29 cellular contexts compared by ENCODE assay signal in the genomic region with DNA sequence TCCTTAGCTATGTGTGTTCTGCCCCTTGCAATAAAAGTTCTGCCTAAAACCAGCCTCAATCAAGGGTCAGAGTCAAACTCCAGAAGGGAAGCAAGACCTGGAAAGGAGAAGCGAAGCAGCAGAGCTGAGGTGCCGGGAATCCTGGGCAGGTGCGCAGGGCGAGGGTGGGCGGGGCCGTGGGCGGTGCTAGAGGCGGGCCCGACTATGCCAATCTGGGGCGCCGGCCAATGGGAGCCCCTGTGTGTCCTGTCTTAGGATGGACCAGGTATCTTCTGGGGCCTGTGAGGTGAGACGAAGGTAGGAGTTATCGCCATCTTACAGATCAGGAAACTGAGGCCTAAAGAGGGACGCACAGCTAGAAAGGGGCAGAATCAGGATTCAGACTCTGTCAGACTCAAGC.
DNase-seq lines count a peak whose midpoint lies in the region; ATAC-seq, FAIRE-seq and TF ChIP-seq lines count a peak whose summit lies in the region.
"Had no signal": no experiment of that assay in that cellular context is flagged by ENCODE, and none has a peak within 500 bp of the region (broad histone marks: within the 10 kb centered on the region; RNA-seq: fewer than 3 reads in every experiment).

No MANE protein-coding gene starts in this region.

- no peak overlapping the region for H3K27ac ChIP-seq in GM12878 (ENCODE audit: control insufficient read depth, insufficient read depth)
- H3K27ac ChIP-seq in mesendoderm (ENCODE audit: low read depth, low read length) = no peak overlapping the region
- H3K27ac ChIP-seq: hepatocyte, parathyroid adenoma, right atrium auricular region, tibial artery had no signal

- H4K5ac ChIP-seq in mesendoderm (ENCODE audit: low read length) = no peak overlapping the region

- no peak for ATAC-seq in GM12878
- no peak for ATAC-seq in HG02970 (IDR thresholded peaks at IDR 0.05; ENCODE audit: low FRiP score, unreplicated experiment)
- no peak for ATAC-seq in left lobe of liver
- ATAC-seq in HG03354 (IDR thresholded peaks at IDR 0.05; ENCODE audit: poor library complexity, severe bottlenecking, unreplicated experiment) = no peak
- ATAC-seq: activated CD8-positive, alpha-beta memory T cell treated with anti-CD3 and anti-CD28 coated beads, Interleukin-2, amount 10 ng/mL, durations not matched to agents 7 days and 5 days; activated T-cell treated with anti-CD3 and anti-CD28 coated beads, Interleukin-2, amount 50 U/mL, for 72 hours; esophagus mucosa; stimulated activated naive CD8-positive, alpha-beta T cell treated with anti-CD3 and anti-CD28 coated beads, Interleukin-15, Interleukin-2, amounts not matched to agents 100 U/mL and 50 U/mL, for 24 hours; T-helper 17 cell had no signal

- no peaks in the 10 kb centered on the region for H3K4me1 ChIP-seq in GM12878 (ENCODE audit: control insufficient read depth, insufficient read depth, low read length)
- no peaks in the 10 kb centered on the region for H3K4me1 ChIP-seq in mesendoderm (ENCODE audit: control insufficient read depth, low read depth, low read length)
- H3K4me1 ChIP-seq: parathyroid adenoma, right atrium auricular region, tibial artery had no signal

- no peak overlapping the region for H3K23ac ChIP-seq in mesendoderm (ENCODE audit: low read length)

- H3K9ac ChIP-seq in GM12878 (ENCODE audit: control insufficient read depth, insufficient read depth, low read length) = no peak overlapping the region
- no peak overlapping the region for H3K9ac ChIP-seq in mesendoderm (ENCODE audit: low read length)
- H3K9ac ChIP-seq: parathyroid adenoma, SK-N-SH had no signal

- TF ChIP-seq EP300 in GM12878 (IDR thresholded peaks at IDR 0.05; ENCODE audit: borderline replicate concordance in 1 of 2, control insufficient read depth in 1 of 2, low read depth in 2 of 2, low read length in 2 of 2) = no peak

- no peak overlapping the region for H3K4ac ChIP-seq in mesendoderm (ENCODE audit: low read depth, low read length)

- H2BK5ac ChIP-seq in mesendoderm (ENCODE audit: low read length) = no peak overlapping the region

- no peaks in the 10 kb centered on the region; a peak in 1 of 4 replicates for H3K27me3 ChIP-seq in GM12878 (replicated peaks in 1 of 2; ENCODE audit: control insufficient read depth in 2 of 2, insufficient read depth in 2 of 2, low read length in 1 of 2)
- H3K27me3 ChIP-seq in mesendoderm (ENCODE audit: insufficient read depth, low read length, poor library complexity) = no peaks in the 10 kb centered on the region
- H3K27me3 ChIP-seq: right atrium auricular region had no signal

- no peaks in the 10 kb centered on the region for H3K79me1 ChIP-seq in mesendoderm (ENCODE audit: low read length)

- WGBS in GM12878 (ENCODE audit: insufficient coverage, insufficient replicate concordance, low lambda C conversion rate, missing lambda C conversion rate) = 32% methylated on average over 13 of the region's 14 CpGs
- no CpG with 5 or more reads among the region's 14 CpGs for WGBS in mesendoderm (ENCODE audit: extremely low coverage, insufficient coverage, low lambda C conversion rate)

- no peak overlapping the region for H2AFZ ChIP-seq in GM12878 (ENCODE audit: control insufficient read depth, low read depth, low read length)
- H2AFZ ChIP-seq: hepatocyte, parathyroid adenoma had no signal

- peak; percentile 29 for DNase-seq in NCI-H146 (lab: John Stamatoyannopoulos, UW)
- DNase-seq in NCI-H146 treated with DMSO at 0.1 percent for 48 hours (lab: John Stamatoyannopoulos, UW; ENCODE audit: unreplicated experiment) = no peak
- no peak for DNase-seq in HEK293T (ENCODE audit: extremely low spot score)
- DNase-seq in GM12878 (ENCODE audit: low read depth, low spot score) = no peak
- DNase-seq in mesendoderm = peak; percentile 33
- no peak for DNase-seq in left lobe of liver (ENCODE audit: low spot score)
- DNase-seq: 8988T; activated CD4-positive, alpha-beta T cell treated with anti-CD3 and anti-CD28 coated beads for 4 hours; activated CD8-positive, alpha-beta memory T cell treated with anti-CD3 and anti-CD28 coated beads, Interleukin-2, amount 10 ng/mL, durations not matched to agents 7 days and 5 days; activated naive CD4-positive, alpha-beta T cell treated with anti-CD3 and anti-CD28 coated beads for 36 hours; activated T-cell treated with anti-CD3 and anti-CD28 coated beads, Interleukin-2, amount 50 U/mL, for 72 hours; amniotic stem cell; CD4-positive, alpha-beta memory T cell; effector memory CD4-positive, alpha-beta T cell; foreskin melanocyte; GDM1; NCI-H1092 treated with DMSO at 0.1 percent for 48 hours; NCI-H2029 treated with DMSO at 0.1 percent for 48 hours; SK-N-SH; stimulated activated naive CD8-positive, alpha-beta T cell treated with anti-CD3 and anti-CD28 coated beads, Interleukin-15, Interleukin-2, amounts not matched to agents 100 U/mL and 50 U/mL, for 24 hours; T-helper 17 cell; tibial artery had no signal

- intact Hi-C loops in GM12878 (cut with micrococcal nuclease; ENCODE audit: unreplicated experiment) = no loop called here

- RAD21 ChIA-PET in GM12878 (lab: Charles Lee; ENCODE audit: unreplicated experiment) = no interaction called here

- no peak overlapping the region for H2BK120ac ChIP-seq in mesendoderm (ENCODE audit: low read depth, low read length)

- TF ChIP-seq RAD21 in GM12878 (IDR thresholded peaks at IDR 0.05; ENCODE audit: insufficient read depth, low read depth, low read length) = no peak

- H3K56ac ChIP-seq in mesendoderm (ENCODE audit: low read length) = no peak overlapping the region

- no peak overlapping the region for H3K18ac ChIP-seq in mesendoderm (ENCODE audit: low read length)

- no peak overlapping the region for H3K4me2 ChIP-seq in GM12878 (ENCODE audit: control insufficient read depth, insufficient read depth)
- no peak overlapping the region for H3K4me2 ChIP-seq in mesendoderm (ENCODE audit: low read length)
- H3K4me2 ChIP-seq: hepatocyte, SK-N-SH had no signal

- TF ChIP-seq CTCF in GM12878 (IDR thresholded peaks at IDR 0.05 in 2 of 3, conservative IDR thresholded peaks at IDR 0.05 in 1 of 3; ENCODE audit: control insufficient read depth in 2 of 3, extremely low read depth in 1 of 3, insufficient read depth in 1 of 3, low read depth in 3 of 3, low read length in 3 of 3) = no peak

- H4K8ac ChIP-seq in mesendoderm (ENCODE audit: low read depth, low read length) = no peak overlapping the region

- H4K20me1 ChIP-seq in GM12878 (ENCODE audit: control insufficient read depth, insufficient read depth) = no peaks in the 10 kb centered on the region

- H3K9me3 ChIP-seq in GM12878 (replicated peaks; ENCODE audit: control insufficient read depth, insufficient read depth, low read length) = no peaks in the 10 kb centered on the region
- H3K9me3 ChIP-seq: right atrium auricular region, SK-N-SH, tibial artery had no signal

- no peak overlapping the region for H2AK5ac ChIP-seq in mesendoderm (ENCODE audit: low read length)

- in situ Hi-C loops in GM12878 (cut with MboI) = no loop called here

- BruUV-seq in GM12878 (replicated peaks; lab: Mats Ljungman, UMichigan) = no TSS peak

- H3K36me3 ChIP-seq in GM12878 (ENCODE audit: control insufficient read depth in 2 of 2, insufficient read depth in 2 of 2, low read length in 1 of 2) (no peaks in the 10 kb centered on the region), mesendoderm (ENCODE audit: control insufficient read depth, insufficient read depth, low read length) (no peaks in the 10 kb centered on the region)
- H3K36me3 ChIP-seq: right atrium auricular region, tibial artery had no signal

- SMC1A ChIA-PET in GM12878 (lab: Charles Lee; ENCODE audit: uncharacterized antibody, unreplicated experiment) = no interaction called here

- POLR2A ChIA-PET in HEK293T (lab: Yijun Ruan, JAX) (no interaction called here), GM12878 (lab: Charles Lee) (no interaction called here)

- CTCF ChIA-PET in HEK293T (lab: Yijun Ruan, JAX) = no interaction called here
- CTCF ChIA-PET in GM12878 (lab: Yijun Ruan, JAX) = no interaction called here

- H2BK15ac ChIP-seq in mesendoderm (replicated peaks; ENCODE audit: low read depth) = no peak overlapping the region

- H3K4me3 ChIP-seq in GM12878 (no peak overlapping the region), mesendoderm (ENCODE audit: low read length) (no peak overlapping the region)
- H3K4me3 ChIP-seq: hepatocyte, right atrium auricular region, tibial artery had no signal

- H3K79me2 ChIP-seq in GM12878 (ENCODE audit: control insufficient read depth, insufficient read depth, low read length) = no peaks in the 10 kb centered on the region
- no peaks in the 10 kb centered on the region for H3K79me2 ChIP-seq in mesendoderm (ENCODE audit: control insufficient read depth, insufficient read depth, low read length)
- H3K79me2 ChIP-seq: hepatocyte, parathyroid adenoma had no signal

- no peak for FAIRE-seq in GM12878 (lab: Jason Lieb, UNC)
- FAIRE-seq: colon had no signal

- no peak for TF ChIP-seq POLR2A in GM12878 (IDR thresholded peaks at IDR 0.05; ENCODE audit: low read depth, low read length)

TF ChIP-seq in HEK293T, 16 proteins besides CTCF, POLR2A, EP300 and RAD21:
- TF ChIP-seq, protein P1, sequence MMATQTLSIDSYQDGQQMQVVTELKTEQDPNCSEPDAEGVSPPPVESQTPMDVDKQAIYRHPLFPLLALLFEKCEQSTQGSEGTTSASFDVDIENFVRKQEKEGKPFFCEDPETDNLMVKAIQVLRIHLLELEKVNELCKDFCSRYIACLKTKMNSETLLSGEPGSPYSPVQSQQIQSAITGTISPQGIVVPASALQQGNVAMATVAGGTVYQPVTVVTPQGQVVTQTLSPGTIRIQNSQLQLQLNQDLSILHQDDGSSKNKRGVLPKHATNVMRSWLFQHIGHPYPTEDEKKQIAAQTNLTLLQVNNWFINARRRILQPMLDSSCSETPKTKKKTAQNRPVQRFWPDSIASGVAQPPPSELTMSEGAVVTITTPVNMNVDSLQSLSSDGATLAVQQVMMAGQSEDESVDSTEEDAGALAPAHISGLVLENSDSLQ (IDR thresholded peaks at IDR 0.05) = peak; percentile 79
- TF ChIP-seq NFRKB (IDR thresholded peaks at IDR 0.05) = no peak
TF ChIP-seq in HEK293T: peak in this region for 1.

TF ChIP-seq in GM12878, 131 proteins besides CTCF, POLR2A, EP300 and RAD21 (continues in another document):
- TF ChIP-seq, protein P2, sequence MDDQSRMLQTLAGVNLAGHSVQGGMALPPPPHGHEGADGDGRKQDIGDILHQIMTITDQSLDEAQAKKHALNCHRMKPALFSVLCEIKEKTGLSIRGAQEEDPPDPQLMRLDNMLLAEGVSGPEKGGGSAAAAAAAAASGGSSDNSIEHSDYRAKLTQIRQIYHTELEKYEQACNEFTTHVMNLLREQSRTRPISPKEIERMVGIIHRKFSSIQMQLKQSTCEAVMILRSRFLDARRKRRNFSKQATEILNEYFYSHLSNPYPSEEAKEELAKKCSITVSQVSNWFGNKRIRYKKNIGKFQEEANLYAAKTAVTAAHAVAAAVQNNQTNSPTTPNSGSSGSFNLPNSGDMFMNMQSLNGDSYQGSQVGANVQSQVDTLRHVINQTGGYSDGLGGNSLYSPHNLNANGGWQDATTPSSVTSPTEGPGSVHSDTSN (IDR thresholded peaks at IDR 0.05; ENCODE audit: insufficient replicate concordance, low read depth, low read length) = peak; percentile 51
- no peak for TF ChIP-seq NR2C2 (IDR thresholded peaks at IDR 0.05; ENCODE audit: borderline replicate concordance, control insufficient read depth, insufficient read length, low read depth)

Comparison
In these comparisons a context has a peak if more than half of its experiments do, and no peak if none do; other contexts are left out.
1. DNase-seq: peak in NCI-H146 (single experiment) and mesendoderm (single experiment); none in NCI-H146 treated with DMSO at 0.1 percent for 48 hours (single experiment), HEK293T (single experiment), GM12878 (single experiment) and left lobe of liver (single experiment).